10 cellular contexts compared by ENCODE assay signal in the genomic region with DNA sequence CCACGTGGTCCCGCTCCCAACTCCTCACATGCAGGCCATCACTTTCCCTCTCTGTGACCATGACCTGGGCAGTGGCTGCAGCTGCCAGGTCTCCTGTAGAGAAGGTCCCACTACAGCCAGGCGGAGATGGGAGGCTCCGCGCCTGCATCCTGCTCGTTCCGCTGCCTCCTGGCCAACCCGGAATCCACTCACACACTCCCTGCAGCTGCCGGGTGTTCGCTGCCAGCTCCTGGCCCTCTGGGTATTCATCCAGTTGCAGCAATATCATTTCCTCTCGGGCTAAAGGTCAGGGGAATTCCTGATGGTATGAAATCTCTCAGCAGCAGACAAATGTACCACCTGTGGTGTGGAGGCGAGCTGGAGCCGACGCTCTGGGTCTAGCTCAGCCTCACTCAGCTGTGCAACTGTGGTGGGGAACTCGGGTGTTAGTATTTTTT.
DNase-seq lines count a peak whose midpoint lies in the region; ATAC-seq lines count a peak whose summit lies in the region.
"Had no signal": no experiment of that assay in that cellular context is flagged by ENCODE, and none has a peak within 500 bp of the region (broad histone marks: within the 10 kb centered on the region; RNA-seq: fewer than 3 reads in every experiment).

No MANE protein-coding gene starts in this region.

- H3K9me3 Mint-ChIP-seq in activated T-cell treated with anti-CD3 and anti-CD28 coated beads, Interleukin-2, amount 50 U/mL, for 4 hours, result no peaks in the 10 kb centered on the region

- DNase-seq in A172 (ENCODE audit: low spot score), result peak; percentile 35
- DNase-seq in NCI-H69 (lab: John Stamatoyannopoulos, UW), result peak; percentile 48
- DNase-seq in left colon, result peak; percentile 19 to 38
- no peak for DNase-seq in activated T-cell treated with anti-CD3 and anti-CD28 coated beads, Interleukin-2, amount 50 U/mL, for 4 hours
- DNase-seq in EL, result no peak
- no peak for DNase-seq in putamen (ENCODE audit: low spot score)
- DNase-seq: activated T-cell treated with anti-CD3 and anti-CD28 coated beads for 4 hours, NCI-H510A treated with DMSO at 0.1 percent for 48 hours had no signal

- no peak overlapping the region for H3K4me3 Mint-ChIP-seq in activated T-cell treated with anti-CD3 and anti-CD28 coated beads, Interleukin-2, amount 50 U/mL, for 4 hours

- peaks cover 15% of the 10 kb centered on the region for H3K27me3 Mint-ChIP-seq in activated T-cell treated with anti-CD3 and anti-CD28 coated beads, Interleukin-2, amount 50 U/mL, for 4 hours (ENCODE audit: low read depth)

- no peaks in the 10 kb centered on the region for H3K4me1 Mint-ChIP-seq in activated T-cell treated with anti-CD3 and anti-CD28 coated beads, Interleukin-2, amount 50 U/mL, for 4 hours (ENCODE audit: low read depth)

- H3K36me3 Mint-ChIP-seq in activated T-cell treated with anti-CD3 and anti-CD28 coated beads, Interleukin-2, amount 50 U/mL, for 4 hours (ENCODE audit: insufficient read depth), result no peaks in the 10 kb centered on the region

- intact Hi-C loops in left colon (cut with DNase I, micrococcal nuclease), result no loop called here

- ATAC-seq in GM19023 (IDR thresholded peaks at IDR 0.05; ENCODE audit: unreplicated experiment) (peak; percentile 84), left colon (peak; percentile 40), HG02840 (IDR thresholded peaks at IDR 0.05; ENCODE audit: low FRiP score, unreplicated experiment) (no peak)
- ATAC-seq in activated T-cell treated with anti-CD3 and anti-CD28 coated beads, Interleukin-2, amount 50 U/mL, for 4 hours, result no peak

Comparison
In these comparisons a context has a peak if more than half of its experiments do, and no peak if none do; other contexts are left out.
1. DNase-seq: peak in A172 (single experiment), NCI-H69 (single experiment) and left colon (2 of 2); none in activated T-cell treated with anti-CD3 and anti-CD28 coated beads, Interleukin-2, amount 50 U/mL, for 4 hours (single experiment), EL (single experiment) and putamen (single experiment).
2. ATAC-seq: peak in GM19023 (single experiment) and left colon (single experiment); none in activated T-cell treated with anti-CD3 and anti-CD28 coated beads, Interleukin-2, amount 50 U/mL, for 4 hours (0 of 2) and HG02840 (single experiment).